In the genomic region with DNA sequence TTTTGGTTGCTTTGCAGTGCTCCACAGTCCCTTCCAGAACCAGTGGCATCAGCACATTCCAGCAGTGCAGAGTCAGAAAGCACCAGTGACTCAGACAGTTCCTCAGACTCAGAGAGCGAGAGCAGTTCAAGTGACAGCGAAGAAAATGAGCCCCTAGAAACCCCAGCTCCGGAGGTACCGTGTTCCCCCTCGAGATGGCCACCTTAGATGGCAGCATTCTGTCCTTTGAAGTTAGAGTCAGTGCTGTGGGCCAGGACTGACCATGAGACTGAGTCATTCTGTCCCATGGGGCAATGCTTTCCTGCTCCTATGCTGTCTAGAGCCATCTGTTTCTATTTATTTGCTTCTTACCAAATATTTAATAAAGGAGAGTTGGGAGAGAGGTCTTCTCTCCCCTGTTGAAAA, we compare ENCODE assay signal across 9 cellular contexts.
DNase-seq lines count a peak whose midpoint lies in the region; ATAC-seq and TF ChIP-seq lines count a peak whose summit lies in the region.
"Had no signal": no experiment of that assay in that cellular context is flagged by ENCODE, and none has a peak within 500 bp of the region (broad histone marks: within the 10 kb centered on the region; RNA-seq: fewer than 3 reads in every experiment).

No MANE protein-coding gene starts in this region.

- DNase-seq in DMS 273 (lab: John Stamatoyannopoulos, UW; ENCODE audit: unreplicated experiment) (peak; percentile 34), DMS 273 treated with DMSO at 0.1 percent for 48 hours (lab: John Stamatoyannopoulos, UW) (no peak), amniotic stem cell (lab: John Stamatoyannopoulos, UW) (peak; percentile 80), hepatocyte (ENCODE audit: low spot score) (peak; percentile 72), suprapubic skin (ENCODE audit: low spot score in 2 of 2) (peak in 1 of 2 donors; percentile 73), NCI-H345 (lab: John Stamatoyannopoulos, UW) (no peak), pons (ENCODE audit: low spot score) (no peak)

- H4K20me1 ChIP-seq in hepatocyte (ENCODE audit: insufficient read depth, poor library complexity, severe bottlenecking), result no peaks in the 10 kb centered on the region

- H3K9me2 ChIP-seq in hepatocyte (replicated peaks; ENCODE audit: insufficient read depth), result no peaks in the 10 kb centered on the region

- H3K4me3 ChIP-seq in hepatocyte (no peak overlapping the region), suprapubic skin (no peak overlapping the region)

- no peak overlapping the region for H2AFZ ChIP-seq in hepatocyte

- peak overlapping the region; percentile 58 for H3K27ac ChIP-seq in hepatocyte
- peak overlapping the region; percentile 32 for H3K27ac ChIP-seq in suprapubic skin
- H3K27ac ChIP-seq: 22Rv1 had no signal

- ATAC-seq in HG03442 (IDR thresholded peaks at IDR 0.05; ENCODE audit: unreplicated experiment), result no peak

- peak overlapping the region; percentile 48 for H3K4me2 ChIP-seq in hepatocyte

- TF ChIP-seq EP300 in suprapubic skin (IDR thresholded peaks at IDR 0.05), result no peak

- no peak for TF ChIP-seq CTCF in hepatocyte (IDR thresholded peaks at IDR 0.05; ENCODE audit: poor library complexity)
- no peak for TF ChIP-seq CTCF in suprapubic skin (IDR thresholded peaks at IDR 0.05)

- no peak for TF ChIP-seq POLR2A in suprapubic skin (IDR thresholded peaks at IDR 0.05)

- H3K4me1 ChIP-seq in hepatocyte (ENCODE audit: insufficient read depth) (peaks cover 45% of the 10 kb centered on the region), suprapubic skin (peaks cover 40% of the 10 kb centered on the region)

- WGBS in hepatocyte (ENCODE audit: low lambda C conversion rate, missing lambda C conversion rate), result 55% methylated on average over 5 of the region's 5 CpGs
- 54% methylated on average over 5 of the region's 5 CpGs for WGBS in suprapubic skin

- H3K36me3 ChIP-seq in hepatocyte (replicated peaks; ENCODE audit: insufficient read depth, low read depth) (no peaks in the 10 kb centered on the region), suprapubic skin (peaks cover 38% of the 10 kb centered on the region)

- H3K9me3 ChIP-seq in hepatocyte (ENCODE audit: low read depth) (no peaks in the 10 kb centered on the region), suprapubic skin (no peaks in the 10 kb centered on the region)

- peaks cover 25% of the 10 kb centered on the region for H3K79me2 ChIP-seq in hepatocyte

- H3K27me3 ChIP-seq in hepatocyte, result no peaks in the 10 kb centered on the region
- no peaks in the 10 kb centered on the region for H3K27me3 ChIP-seq in suprapubic skin

Comparison
In these comparisons a context has a peak if more than half of its experiments do, and no peak if none do; other contexts are left out.
1. DNase-seq: peak in DMS 273 (single experiment), amniotic stem cell (single experiment) and hepatocyte (single experiment); none in DMS 273 treated with DMSO at 0.1 percent for 48 hours (single experiment), NCI-H345 (single experiment) and pons (single experiment).